Comparison of ENCODE assay signal across 1 cellular context in genomic region chr1:59552001-59552400, GRCh38.
TF ChIP-seq lines count a peak whose summit lies in the region.

No MANE protein-coding gene starts in this region.

TF ChIP-seq in IMR-90, 13 proteins besides CTCF, POLR2A, EP300 and RAD21:
- TF ChIP-seq ELK1 (IDR thresholded peaks at IDR 0.05; ENCODE audit: borderline replicate concordance, low read depth, low read length) (no peak), FOS (IDR thresholded peaks at IDR 0.05; ENCODE audit: low read depth, low read length) (no peak)
TF ChIP-seq in IMR-90: peak in this region for 0.
